ENCODE assay signal across 24 cellular contexts in genomic region chr2:159149786-159150185, GRCh38.
"Had no signal": no experiment of that assay in that cellular context is flagged by ENCODE, and none has a peak within 500 bp of the region (broad histone marks: within the 10 kb centered on the region; RNA-seq: fewer than 3 reads in every experiment).

No MANE protein-coding gene starts in this region.

- H3K9ac ChIP-seq: neural progenitor cell, parathyroid adenoma had no signal

- FAIRE-seq: colon, endometrium, frontal cortex, islet of Langerhans, urothelium cell line had no signal

- H3K27me3 ChIP-seq: neural progenitor cell, sigmoid colon, testis, tibial nerve, upper lobe of left lung had no signal

- H3K27ac ChIP-seq: lower lobe of right lung, neural progenitor cell, parathyroid adenoma, sigmoid colon, testis, tibial nerve had no signal

- H3K4me2 ChIP-seq: neural progenitor cell had no signal

- H3K4me1 ChIP-seq: testis had no signal

- H3K79me2 ChIP-seq: parathyroid adenoma had no signal

- ATAC-seq: effector memory CD8-positive, alpha-beta T cell; left cardiac atrium; left ventricle myocardium superior; lower lobe of right lung; natural killer cell; right cardiac atrium; stimulated activated effector memory CD8-positive, alpha-beta T cell treated with anti-CD3 and anti-CD28 coated beads, Interleukin-12 subunit alpha, Interleukin-12 subunit beta, amount 100 ng/mL, for 72 hours had no signal

- DNase-seq: central memory CD4-positive, alpha-beta T cell; effector memory CD8-positive, alpha-beta T cell; hippocampal formation; left cardiac atrium; left ventricle myocardium superior; lower lobe of right lung; natural killer cell; right cardiac atrium; sigmoid colon; stimulated activated CD4-positive, alpha-beta T cell treated with anti-CD3 and anti-CD28 coated beads, Interleukin-2, amount 100 ng/mL, for 24 hours; stimulated activated CD4-positive, alpha-beta T cell treated with anti-CD3 and anti-CD28 coated beads, Interleukin-4, amount 100 ng/mL, for 24 hours; stimulated activated naive CD4-positive, alpha-beta T cell treated with Interleukin-2 at 50 U/mL for 16 hours; substantia nigra; testis; upper lobe of left lung had no signal

- H3K36me3 ChIP-seq: neural progenitor cell had no signal

- H2AFZ ChIP-seq: neural progenitor cell, parathyroid adenoma had no signal

- H3K4me3 ChIP-seq: lower lobe of right lung, neural progenitor cell, sigmoid colon, testis, tibial nerve, upper lobe of left lung had no signal

- H3K9me3 ChIP-seq: lower lobe of right lung, sigmoid colon, testis, tibial nerve, upper lobe of left lung had no signal
